In genomic region chr3:169118666-169119370, GRCh38 we compare ENCODE assay signal across 18 cellular contexts.
DNase-seq lines count a peak whose midpoint lies in the region; ATAC-seq and TF ChIP-seq lines count a peak whose summit lies in the region.
"Had no signal": no experiment of that assay in that cellular context is flagged by ENCODE, and none has a peak within 500 bp of the region (broad histone marks: within the 10 kb centered on the region; RNA-seq: fewer than 3 reads in every experiment).

No MANE protein-coding gene starts in this region.

- H3K4me1 ChIP-seq in heart left ventricle (peaks cover 0 to 35% (median 0%) of the 10 kb centered on the region in 12 donors), stomach (peaks cover 8 to 61% (median 36%) of the 10 kb centered on the region in 4 donors)
- H3K4me1 ChIP-seq: adrenal gland, colonic mucosa had no signal

- TF ChIP-seq POLR2A in heart left ventricle (IDR thresholded peaks at IDR 0.05) (no peak), stomach (IDR thresholded peaks at IDR 0.05) (no peak)

- H3K27ac ChIP-seq in heart left ventricle (peak overlapping the region; percentile 12 to 76 (median 50)), stomach (peak overlapping the region in 4 of 5 donors; percentile 15 to 68 (median 34))
- H3K27ac ChIP-seq: adrenal gland, colonic mucosa, epithelial cell of prostate, WERI-Rb-1 had no signal

- no peak for TF ChIP-seq CTCF in heart left ventricle (IDR thresholded peaks at IDR 0.05)
- TF ChIP-seq CTCF in stomach (IDR thresholded peaks at IDR 0.05): no peak

- WGBS in heart left ventricle, 4 donors: 66 to 72% (median 67%) methylated on average over 5 of the region's 5 CpGs
- WGBS in stomach, 5 donors: 42 to 70% (median 52%) methylated on average over 5 of the region's 5 CpGs

- H3K36me3 ChIP-seq in heart left ventricle (peaks cover 0 to 50% (median 9%) of the 10 kb centered on the region in 9 donors), stomach (peaks cover 9 to 71% (median 59%) of the 10 kb centered on the region in 4 donors)
- H3K36me3 ChIP-seq: adrenal gland, WERI-Rb-1 had no signal

- H3K27me3 ChIP-seq in heart left ventricle: no peaks in the 10 kb centered on the region
- no peaks in the 10 kb centered on the region for H3K27me3 ChIP-seq in stomach
- H3K27me3 ChIP-seq: adrenal gland, colonic mucosa had no signal

- intact Hi-C loops in heart left ventricle (cut with DNase I) (loop anchor here in 1 of 10 donors (10.0 kb wide), 1 partner anchor 74 kb away; no protein-coding TSS in a partner anchor), Right ventricle myocardium superior (cut with DNase I) (no loop called here), stomach (cut with DNase I; ENCODE audit: low total_unique reads) (no loop called here)

- H3K9me3 ChIP-seq in heart left ventricle (peaks cover 0 to 4% (median 0%) of the 10 kb centered on the region in 12 donors), stomach (no peaks in the 10 kb centered on the region)
- H3K9me3 ChIP-seq: adrenal gland, colonic mucosa had no signal

- H3K4me3 ChIP-seq in heart left ventricle (no peak overlapping the region), stomach (no peak overlapping the region)
- H3K4me3 ChIP-seq: adrenal gland, colonic mucosa had no signal

- DNase-seq in heart left ventricle: no peak
- DNase-seq in Right ventricle myocardium superior: no peak
- DNase-seq in NCI-H524 treated with DMSO at 0.1 percent for 48 hours (lab: John Stamatoyannopoulos, UW): peak; percentile 37
- peak; percentile 31 for DNase-seq in astrocyte of the hippocampus (ENCODE audit: low read depth, low spot score)
- DNase-seq in stomach: no peak
- DNase-seq in NCI-H187 (lab: John Stamatoyannopoulos, UW): no peak
- DNase-seq in activated gamma-delta T cell treated with Interleukin-2 at 50 U/mL for 16 hours: no peak
- DNase-seq: ACHN; adrenal gland; CD4-positive, alpha-beta memory T cell; colonic mucosa; kidney; NCI-H187 treated with DMSO at 0.1 percent for 48 hours; NCI-H82; retina; WERI-Rb-1 had no signal

- no peak for TF ChIP-seq EP300 in stomach (IDR thresholded peaks at IDR 0.05)

- ATAC-seq in heart left ventricle (no peak), Right ventricle myocardium superior (ENCODE audit: poor library complexity) (no peak), GM18867 (IDR thresholded peaks at IDR 0.05; ENCODE audit: unreplicated experiment) (no peak)

Comparison
In these comparisons a context has a peak if more than half of its experiments do, and no peak if none do; other contexts are left out.
1. DNase-seq: peak in NCI-H524 treated with DMSO at 0.1 percent for 48 hours (single experiment) and astrocyte of the hippocampus (single experiment); none in heart left ventricle (0 of 5), Right ventricle myocardium superior (single experiment), stomach (single experiment), NCI-H187 (0 of 2) and activated gamma-delta T cell treated with Interleukin-2 at 50 U/mL for 16 hours (single experiment).